1 cellular context compared by ENCODE assay signal in the genomic region with DNA sequence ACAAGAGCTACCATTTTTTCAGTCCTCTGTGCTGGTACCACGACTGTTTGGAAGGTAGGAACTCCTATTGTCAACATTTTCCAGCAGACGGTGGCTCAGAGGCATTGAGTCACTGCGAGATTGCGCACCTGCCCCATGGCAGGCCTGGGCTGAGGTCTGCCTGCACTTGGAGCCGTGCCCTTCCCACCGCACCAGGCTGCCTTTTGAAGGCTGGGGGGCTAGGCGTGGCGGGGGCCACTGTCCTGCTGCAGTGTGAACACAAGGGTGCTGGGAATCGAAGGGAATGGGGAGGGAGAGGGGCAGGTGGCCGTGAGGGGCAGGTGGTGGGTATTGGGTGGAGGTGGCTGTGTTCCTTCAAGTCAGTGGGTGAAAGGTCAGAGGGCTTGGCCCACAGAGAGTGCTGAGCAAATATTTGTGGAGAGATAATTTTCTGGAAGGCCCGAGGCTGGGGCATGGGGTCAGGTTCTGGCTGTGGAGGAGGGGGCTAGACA.
TF ChIP-seq lines count a peak whose summit lies in the region.

No MANE protein-coding gene starts in this region.

TF ChIP-seq in IMR-90, 13 proteins besides CTCF, POLR2A, EP300 and RAD21:
- TF ChIP-seq SMC3 (IDR thresholded peaks at IDR 0.05; ENCODE audit: low read depth, low read length) (no peak), MAZ (IDR thresholded peaks at IDR 0.05; ENCODE audit: borderline replicate concordance, low read depth, low read length) (no peak), CEBPB (IDR thresholded peaks at IDR 0.05; ENCODE audit: low read depth, low read length) (no peak), NFE2L2 (IDR thresholded peaks at IDR 0.05; ENCODE audit: low read depth, low read length) (no peak)
- TF ChIP-seq, protein P1, sequence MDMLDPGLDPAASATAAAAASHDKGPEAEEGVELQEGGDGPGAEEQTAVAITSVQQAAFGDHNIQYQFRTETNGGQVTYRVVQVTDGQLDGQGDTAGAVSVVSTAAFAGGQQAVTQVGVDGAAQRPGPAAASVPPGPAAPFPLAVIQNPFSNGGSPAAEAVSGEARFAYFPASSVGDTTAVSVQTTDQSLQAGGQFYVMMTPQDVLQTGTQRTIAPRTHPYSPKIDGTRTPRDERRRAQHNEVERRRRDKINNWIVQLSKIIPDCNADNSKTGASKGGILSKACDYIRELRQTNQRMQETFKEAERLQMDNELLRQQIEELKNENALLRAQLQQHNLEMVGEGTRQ (IDR thresholded peaks at IDR 0.05; ENCODE audit: low read depth, low read length), result no peak
